Comparison of ENCODE assay signal across 11 cellular contexts in genomic region chr1:88371396-88371795, GRCh38.
DNase-seq lines count a peak whose midpoint lies in the region; TF ChIP-seq lines count a peak whose summit lies in the region.
"Had no signal": no experiment of that assay in that cellular context is flagged by ENCODE, and none has a peak within 500 bp of the region (broad histone marks: within the 10 kb centered on the region; RNA-seq: fewer than 3 reads in every experiment).

No MANE protein-coding gene starts in this region.

- TF ChIP-seq CTCF in epithelial cell of esophagus (IDR thresholded peaks at IDR 0.05; ENCODE audit: insufficient read depth, low read depth, low read length, missing control alignments): no peak

- peak; percentile 8 for DNase-seq in DMS53 (lab: John Stamatoyannopoulos, UW)
- no peak for DNase-seq in DMS53 treated with DMSO at 0.1 percent for 48 hours (lab: John Stamatoyannopoulos, UW; ENCODE audit: unreplicated experiment)
- peak; percentile 25 for DNase-seq in RKO (ENCODE audit: low spot score)
- DNase-seq in epithelial cell of esophagus (ENCODE audit: low read depth): peak; percentile 2
- DNase-seq in renal cortical epithelial cell (ENCODE audit: low read depth): peak; percentile 10
- DNase-seq in NCI-H1930 (lab: John Stamatoyannopoulos, UW): no peak
- DNase-seq in NCI-H187 treated with DMSO at 0.1 percent for 48 hours (lab: John Stamatoyannopoulos, UW): no peak
- no peak for DNase-seq in stimulated activated CD4-positive, alpha-beta T cell treated with anti-CD3 and anti-CD28 coated beads, Interleukin-4, amount 100 ng/mL, for 24 hours
- DNase-seq: CD8-positive, alpha-beta T cell; COR-L47; DMS153 had no signal

- H3K4me3 ChIP-seq in epithelial cell of esophagus (ENCODE audit: low read length): no peak overlapping the region

Comparison
In these comparisons a context has a peak if more than half of its experiments do, and no peak if none do; other contexts are left out.
1. DNase-seq: peak in DMS53 (single experiment), RKO (single experiment), epithelial cell of esophagus (single experiment) and renal cortical epithelial cell (single experiment); none in DMS53 treated with DMSO at 0.1 percent for 48 hours (single experiment), NCI-H1930 (0 of 2), NCI-H187 treated with DMSO at 0.1 percent for 48 hours (single experiment) and stimulated activated CD4-positive, alpha-beta T cell treated with anti-CD3 and anti-CD28 coated beads, Interleukin-4, amount 100 ng/mL, for 24 hours (single experiment).